ENCODE assay signal across 11 cellular contexts in genomic region chr10:73992899-73993788, GRCh38. TPM values are rescaled to one million over a fixed set of nuclear protein-coding genes. Genes with fewer than 3 reads are reported as not detected.
DNase-seq lines count a peak whose midpoint lies in the region; ATAC-seq, FAIRE-seq and TF ChIP-seq lines count a peak whose summit lies in the region.
"Had no signal": no experiment of that assay in that cellular context is flagged by ENCODE, and none has a peak within 500 bp of the region (broad histone marks: within the 10 kb centered on the region; RNA-seq: fewer than 3 reads in every experiment).

No MANE protein-coding gene starts in this region.

- peaks cover 28% of the 10 kb centered on the region for H3K4me1 Mint-ChIP-seq in T-helper 1 cell treated with Interleukin-12 subunit alpha and Interleukin-12 subunit beta and Interleukin-4 antibody, amounts not matched to agents 30 μg/mL and 1 μg/mL, for 36 hours (ENCODE audit: low read depth)
- H3K4me1 Mint-ChIP-seq in astrocyte (ENCODE audit: low read depth, unreplicated experiment) = peaks cover 11% of the 10 kb centered on the region
- peaks cover 19% of the 10 kb centered on the region for H3K4me1 Mint-ChIP-seq in neural progenitor cell

- H3K9ac ChIP-seq in Loucy (ENCODE audit: low read depth, low read length, poor library complexity, severe bottlenecking) (no peak overlapping the region), astrocyte (ENCODE audit: low read length) (no peak overlapping the region), neural progenitor cell (no peak overlapping the region)

- H3K4me2 ChIP-seq in Loucy (ENCODE audit: low read depth, low read length, poor library complexity, severe bottlenecking) = peak overlapping the region; percentile 66
- H3K4me2 ChIP-seq in astrocyte (ENCODE audit: low read length) = peak overlapping the region; percentile 31
- H3K4me2 ChIP-seq in neural progenitor cell = no peak overlapping the region
- H3K4me2 ChIP-seq: A549 had no signal

- H3K27me3 ChIP-seq in Loucy (ENCODE audit: insufficient read depth, low read length, poor library complexity, severe bottlenecking) (no peaks in the 10 kb centered on the region), astrocyte (ENCODE audit: insufficient read depth, low read length) (no peaks in the 10 kb centered on the region), neural progenitor cell (no peaks in the 10 kb centered on the region), sigmoid colon (no peaks in the 10 kb centered on the region)
- H3K27me3 ChIP-seq: uterus had no signal

- H3K27me3 Mint-ChIP-seq in T-helper 1 cell treated with Interleukin-12 subunit alpha and Interleukin-12 subunit beta and Interleukin-4 antibody, amounts not matched to agents 30 μg/mL and 1 μg/mL, for 36 hours (ENCODE audit: low read depth) = peaks cover under 1% of the 10 kb centered on the region
- no peaks in the 10 kb centered on the region for H3K27me3 Mint-ChIP-seq in astrocyte (ENCODE audit: low read depth, unreplicated experiment)
- peaks cover 2% of the 10 kb centered on the region for H3K27me3 Mint-ChIP-seq in neural progenitor cell (ENCODE audit: insufficient read depth, low read depth)

- H3K4me3 ChIP-seq in Loucy (ENCODE audit: low read length, poor library complexity, severe bottlenecking) (no peak overlapping the region), astrocyte (ENCODE audit: insufficient read depth, low read depth, low read length) (no peak overlapping the region), neural progenitor cell (no peak overlapping the region), sigmoid colon (no peak overlapping the region)
- H3K4me3 ChIP-seq: A549, uterus had no signal

- 71 to 76% methylated on average over 6 of the region's 6 CpGs for WGBS in sigmoid colon, 2 donors

- H3K79me2 ChIP-seq in Loucy (ENCODE audit: insufficient read depth, low read length) (peaks cover 1% of the 10 kb centered on the region), astrocyte (ENCODE audit: insufficient read depth, low read length) (peaks cover 2% of the 10 kb centered on the region), neural progenitor cell (ENCODE audit: low read depth) (peaks cover 1% of the 10 kb centered on the region)

- H2AFZ ChIP-seq in Loucy (ENCODE audit: low read length) = no peak overlapping the region
- H2AFZ ChIP-seq in astrocyte (ENCODE audit: low read depth, low read length) = no peak overlapping the region
- H2AFZ ChIP-seq in neural progenitor cell (replicated peaks) = peak overlapping the region; percentile 37

- TF ChIP-seq CTCF in Loucy (conservative IDR thresholded peaks at IDR 0.05; ENCODE audit: low read length) (no peak), astrocyte (IDR thresholded peaks at IDR 0.05; ENCODE audit: insufficient read depth, low read depth, low read length) (no peak), neural progenitor cell (IDR thresholded peaks at IDR 0.05) (no peak), sigmoid colon (IDR thresholded peaks at IDR 0.05) (no peak)

- ATAC-seq in sciatic nerve = no peak
- ATAC-seq: A549 had no signal

- TF ChIP-seq EP300 in sigmoid colon (IDR thresholded peaks at IDR 0.05) = no peak

- H3K36me3 ChIP-seq in Loucy (ENCODE audit: insufficient read depth, low read length) (no peaks in the 10 kb centered on the region), astrocyte (ENCODE audit: insufficient read depth, low read length) (no peaks in the 10 kb centered on the region), neural progenitor cell (no peaks in the 10 kb centered on the region), sigmoid colon (no peaks in the 10 kb centered on the region)
- H3K36me3 ChIP-seq: uterus had no signal

- no peak for TF ChIP-seq POLR2A in sigmoid colon (IDR thresholded peaks at IDR 0.05)

- H3F3A ChIP-seq in Loucy (ENCODE audit: low read depth) = peaks cover 5% of the 10 kb centered on the region; the same call in 1 of the 2 replicates
- peaks cover 16% of the 10 kb centered on the region for H3F3A ChIP-seq in neural progenitor cell (ENCODE audit: low read depth)

- intact Hi-C loops in sciatic nerve (cut with DNase I) = no loop called here
- intact Hi-C loops in sigmoid colon (cut with DNase I) = no loop called here

- peak overlapping the region; percentile 43 for H3K27ac Mint-ChIP-seq in T-helper 1 cell treated with Interleukin-12 subunit alpha and Interleukin-12 subunit beta and Interleukin-4 antibody, amounts not matched to agents 30 μg/mL and 1 μg/mL, for 36 hours
- no peak overlapping the region for H3K27ac Mint-ChIP-seq in astrocyte (ENCODE audit: unreplicated experiment)
- peak overlapping the region; percentile 25 for H3K27ac Mint-ChIP-seq in neural progenitor cell

- no peaks in the 10 kb centered on the region for H3K9me3 Mint-ChIP-seq in T-helper 1 cell treated with Interleukin-12 subunit alpha and Interleukin-12 subunit beta and Interleukin-4 antibody, amounts not matched to agents 30 μg/mL and 1 μg/mL, for 36 hours
- H3K9me3 Mint-ChIP-seq in astrocyte (ENCODE audit: unreplicated experiment) (no peaks in the 10 kb centered on the region), neural progenitor cell (no peaks in the 10 kb centered on the region)

- H3K4me1 ChIP-seq in Loucy (ENCODE audit: insufficient read depth, low read length, poor library complexity, severe bottlenecking) (peaks cover 36% of the 10 kb centered on the region), astrocyte (ENCODE audit: insufficient read depth, low read length) (peaks cover 3% of the 10 kb centered on the region), neural progenitor cell (peaks cover 12% of the 10 kb centered on the region), sigmoid colon (peaks cover 0 to 7% (median 6%) of the 10 kb centered on the region in 4 donors)
- H3K4me1 ChIP-seq: A549, uterus had no signal

- H3K36me3 Mint-ChIP-seq in T-helper 1 cell treated with Interleukin-12 subunit alpha and Interleukin-12 subunit beta and Interleukin-4 antibody, amounts not matched to agents 30 μg/mL and 1 μg/mL, for 36 hours (ENCODE audit: low read depth) = peaks cover 2% of the 10 kb centered on the region
- peaks cover 2% of the 10 kb centered on the region for H3K36me3 Mint-ChIP-seq in astrocyte (ENCODE audit: low read depth, unreplicated experiment)
- H3K36me3 Mint-ChIP-seq in neural progenitor cell = peaks cover 2% of the 10 kb centered on the region

- no peak overlapping the region for H3K4me3 Mint-ChIP-seq in T-helper 1 cell treated with Interleukin-12 subunit alpha and Interleukin-12 subunit beta and Interleukin-4 antibody, amounts not matched to agents 30 μg/mL and 1 μg/mL, for 36 hours
- H3K4me3 Mint-ChIP-seq in astrocyte (ENCODE audit: unreplicated experiment) (no peak overlapping the region), neural progenitor cell (no peak overlapping the region)

- no peak for DNase-seq in T-helper 1 cell
- peak; percentile 69 for DNase-seq in astrocyte (ENCODE audit: low read depth)
- DNase-seq in neural progenitor cell (ENCODE audit: low spot score) = no peak
- DNase-seq in sciatic nerve (ENCODE audit: low spot score) = no peak
- DNase-seq in sigmoid colon = no peak
- no peak for DNase-seq in substantia nigra (lab: John Stamatoyannopoulos, UW)
- DNase-seq: uterus had no signal

- H3K27ac ChIP-seq in astrocyte (ENCODE audit: low read depth, low read length) = peak overlapping the region; percentile 13
- no peak overlapping the region for H3K27ac ChIP-seq in neural progenitor cell
- H3K27ac ChIP-seq in sigmoid colon = no peak overlapping the region
- no peak overlapping the region for H3K27ac ChIP-seq in substantia nigra (ENCODE audit: low read depth, low read length, poor library complexity, severe bottlenecking)
- H3K27ac ChIP-seq: uterus, VCaP had no signal

- no peak for FAIRE-seq in astrocyte (lab: Jason Lieb, UNC)
- FAIRE-seq: A549 had no signal

- H4K20me1 ChIP-seq in Loucy (ENCODE audit: insufficient read depth, low read length, poor library complexity, severe bottlenecking) (peaks cover under 1% of the 10 kb centered on the region), astrocyte (ENCODE audit: insufficient read depth, low read length) (peaks cover 2% of the 10 kb centered on the region), neural progenitor cell (ENCODE audit: low read depth) (peaks cover under 1% of the 10 kb centered on the region)

- no peaks in the 10 kb centered on the region for H3K9me2 ChIP-seq in Loucy (replicated peaks; ENCODE audit: low read depth, low read length)

- no peaks in the 10 kb centered on the region for H3K9me3 ChIP-seq in Loucy (ENCODE audit: insufficient read depth, low read depth, low read length)
- H3K9me3 ChIP-seq in astrocyte (ENCODE audit: insufficient read depth, low read depth, low read length) = no peaks in the 10 kb centered on the region
- H3K9me3 ChIP-seq in neural progenitor cell (ENCODE audit: low read depth) = no peaks in the 10 kb centered on the region
- no peaks in the 10 kb centered on the region for H3K9me3 ChIP-seq in sigmoid colon
- H3K9me3 ChIP-seq: A549, uterus had no signal

RNA-seq across cellular contexts. Expression of gene VCL, which starts 4.8 kb away (rescaled TPM):
- total RNA-seq in astrocyte (469 and 474 TPM in 2 replicates), neural progenitor cell (ENCODE audit: low replicate concordance) (96.9 and 104 TPM in 2 replicates), sciatic nerve (165 TPM), sigmoid colon (100 to 1,000 TPM; 179 to 451 (median 305) TPM)
- polyA plus RNA-seq in sigmoid colon = 10 to 100 TPM in 1 of 3 donors, 1 to 10 TPM in 2; 6.2 to 47.4 (median 6.6) TPM
